ENCODE assay signal across 1 cellular context in genomic region chr1:110455151-110455550, GRCh38.
A peak's percentile ranks its signal among the peaks of the same experiment; 100 is the strongest.
TF ChIP-seq lines count a peak whose summit lies in the region.

No MANE protein-coding gene starts in this region.

TF ChIP-seq in H1, 55 proteins besides CTCF, POLR2A, EP300 and RAD21:
- TF ChIP-seq SIN3A (conservative IDR thresholded peaks at IDR 0.05 in 1 of 2, IDR thresholded peaks at IDR 0.05 in 1 of 2; ENCODE audit: low read depth in 1 of 2, low read length in 2 of 2) (peak in 1 of 2 experiments; percentile 28; a peak in 1 of 4 replicates), MAX (IDR thresholded peaks at IDR 0.05) (no peak)
